13 cellular contexts compared by ENCODE assay signal in the genomic region with DNA sequence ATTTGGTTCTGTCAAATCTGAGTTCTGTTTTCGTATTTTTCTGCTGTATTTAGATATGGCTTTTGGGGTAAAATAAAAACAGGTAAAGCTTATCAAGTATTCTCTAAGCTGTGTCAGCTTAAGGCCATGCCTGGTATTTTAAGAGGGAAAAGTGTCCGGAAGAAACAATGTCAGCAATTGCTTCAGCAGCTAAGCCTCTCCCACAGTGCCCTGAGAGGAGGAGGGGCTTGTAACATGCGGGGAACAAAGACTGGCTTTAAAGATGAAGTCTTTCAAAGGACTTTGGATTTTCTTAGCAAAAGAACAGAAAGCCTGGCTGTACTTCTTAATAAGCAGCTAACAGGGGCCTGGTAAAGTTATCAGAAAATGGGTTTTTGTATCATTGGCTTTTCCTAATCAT.
DNase-seq lines count a peak whose midpoint lies in the region; ATAC-seq and TF ChIP-seq lines count a peak whose summit lies in the region.
"Had no signal": no experiment of that assay in that cellular context is flagged by ENCODE, and none has a peak within 500 bp of the region (broad histone marks: within the 10 kb centered on the region; RNA-seq: fewer than 3 reads in every experiment).

No MANE protein-coding gene starts in this region.

- peaks cover 8% of the 10 kb centered on the region for H3K36me3 ChIP-seq in H7 (replicated peaks; ENCODE audit: control insufficient read depth, insufficient read depth, low read length)

- H3K27me3 ChIP-seq in H7 (ENCODE audit: control insufficient read depth, insufficient read depth, low read length) = no peaks in the 10 kb centered on the region

- H3K4me3 ChIP-seq in H7 (ENCODE audit: insufficient read depth, low read depth, low read length) = no peak overlapping the region
- H3K4me3 ChIP-seq: thoracic aorta had no signal

- no peak overlapping the region for H3K4me3 Mint-ChIP-seq in osteocyte (ENCODE audit: unreplicated experiment)
- H3K4me3 Mint-ChIP-seq: activated naive CD8-positive, alpha-beta T cell treated with anti-CD3 and anti-CD28 coated beads, Interleukin-2, amount 10 ng/mL, durations not matched to agents 7 days and 5 days; natural killer cell had no signal

- H3K4me1 Mint-ChIP-seq in osteocyte (ENCODE audit: unreplicated experiment) = peaks cover 5% of the 10 kb centered on the region
- H3K4me1 Mint-ChIP-seq: activated naive CD8-positive, alpha-beta T cell treated with anti-CD3 and anti-CD28 coated beads, Interleukin-2, amount 10 ng/mL, durations not matched to agents 7 days and 5 days; natural killer cell had no signal

- TF ChIP-seq CTCF in osteocyte (IDR thresholded peaks at IDR 0.05) = no peak

- DNase-seq in H7 (peak; percentile 83), astrocyte of the hippocampus (ENCODE audit: low read depth, low spot score) (peak; percentile 72), iPS-NIHi11 (ENCODE audit: low spot score) (peak; percentile 58), osteocyte (ENCODE audit: extremely low spot score, unreplicated experiment) (no peak), HCEC 1CT (no peak), NCI-H446 treated with DMSO at 0.1 percent for 48 hours (lab: John Stamatoyannopoulos, UW) (no peak)
- no peak for DNase-seq in stimulated activated CD4-positive, alpha-beta T cell treated with anti-CD3 and anti-CD28 coated beads, Interleukin-4, amount 100 ng/mL, for 4 hours
- DNase-seq: activated naive CD8-positive, alpha-beta T cell treated with anti-CD3 and anti-CD28 coated beads, Interleukin-2, amount 10 ng/mL, durations not matched to agents 7 days and 5 days; natural killer cell; NCI-H1048 had no signal

- peak overlapping the region; percentile 8 for H3K27ac Mint-ChIP-seq in osteocyte (ENCODE audit: unreplicated experiment)
- H3K27ac Mint-ChIP-seq: activated naive CD8-positive, alpha-beta T cell treated with anti-CD3 and anti-CD28 coated beads, Interleukin-2, amount 10 ng/mL, durations not matched to agents 7 days and 5 days; natural killer cell had no signal

- peaks cover 48% of the 10 kb centered on the region for H3K36me3 Mint-ChIP-seq in osteocyte (ENCODE audit: unreplicated experiment)
- H3K36me3 Mint-ChIP-seq: activated naive CD8-positive, alpha-beta T cell treated with anti-CD3 and anti-CD28 coated beads, Interleukin-2, amount 10 ng/mL, durations not matched to agents 7 days and 5 days; natural killer cell had no signal

- no peaks in the 10 kb centered on the region for H3K27me3 Mint-ChIP-seq in osteocyte (ENCODE audit: unreplicated experiment)
- H3K27me3 Mint-ChIP-seq: activated naive CD8-positive, alpha-beta T cell treated with anti-CD3 and anti-CD28 coated beads, Interleukin-2, amount 10 ng/mL, durations not matched to agents 7 days and 5 days had no signal

- no peaks in the 10 kb centered on the region for H3K9me3 Mint-ChIP-seq in osteocyte (ENCODE audit: unreplicated experiment)
- H3K9me3 Mint-ChIP-seq: activated naive CD8-positive, alpha-beta T cell treated with anti-CD3 and anti-CD28 coated beads, Interleukin-2, amount 10 ng/mL, durations not matched to agents 7 days and 5 days; natural killer cell had no signal

- ATAC-seq in GM18511 (IDR thresholded peaks at IDR 0.05; ENCODE audit: unreplicated experiment) = no peak
- ATAC-seq: natural killer cell, SK-N-SH treated with all-trans-retinoic acid at 6 μM for 48 hours had no signal

Comparison
In these comparisons a context has a peak if more than half of its experiments do, and no peak if none do; other contexts are left out.
1. DNase-seq: peak in H7 (single experiment), astrocyte of the hippocampus (single experiment) and iPS-NIHi11 (single experiment); none in osteocyte (single experiment), HCEC 1CT (single experiment), NCI-H446 treated with DMSO at 0.1 percent for 48 hours (single experiment) and stimulated activated CD4-positive, alpha-beta T cell treated with anti-CD3 and anti-CD28 coated beads, Interleukin-4, amount 100 ng/mL, for 4 hours (0 of 2).